Comparison of ENCODE assay signal across 1 cellular context in the genomic region with DNA sequence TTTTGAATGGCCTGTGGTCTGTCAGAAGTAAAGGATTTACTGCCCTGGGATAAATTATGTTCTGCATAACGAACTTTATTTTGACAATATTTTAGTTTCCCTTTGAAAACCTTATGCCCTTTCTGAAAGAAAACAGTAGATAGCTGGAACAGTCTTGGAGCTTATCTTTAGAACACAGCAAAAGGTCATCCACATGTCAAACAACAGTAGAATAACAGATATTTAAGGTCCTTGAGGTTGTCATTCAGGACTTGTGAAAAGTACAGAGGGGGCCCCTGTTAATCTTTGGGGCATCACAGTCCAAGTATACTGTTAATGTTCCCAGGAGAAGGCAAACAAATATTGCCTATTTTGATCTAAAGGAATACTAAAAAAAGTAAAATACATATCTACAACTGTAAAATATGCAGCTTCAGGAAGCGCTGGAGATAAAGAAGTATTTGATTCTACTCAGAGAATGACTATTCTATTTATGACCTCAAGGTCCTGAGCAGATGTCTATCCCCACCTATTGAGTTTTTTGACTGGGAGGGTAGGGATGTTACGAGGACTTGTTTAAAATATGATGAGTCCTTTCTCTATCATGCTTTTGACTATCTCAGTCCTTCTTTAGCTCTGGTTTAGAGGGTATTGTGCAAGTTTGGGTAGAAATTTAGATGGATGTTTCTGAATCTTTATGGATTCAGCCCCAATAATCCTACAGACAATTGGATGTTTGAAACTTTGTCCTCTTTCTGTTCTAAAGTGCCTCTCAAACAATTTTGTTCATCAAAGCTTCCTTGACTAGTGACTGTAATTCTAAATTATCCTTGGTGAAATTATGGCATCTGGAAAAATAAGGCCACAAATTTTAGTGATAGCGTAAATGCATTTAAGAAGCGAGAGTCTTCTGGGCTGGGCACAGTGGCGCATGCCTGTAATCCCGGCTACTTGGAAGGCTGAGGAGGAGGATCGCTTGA.
TF ChIP-seq lines count a peak whose summit lies in the region.

No MANE protein-coding gene starts in this region.

TF ChIP-seq in K562, 482 proteins besides CTCF, POLR2A, EP300 and RAD21 (continued from another document and continues in another):
- TF ChIP-seq ZEB2 (IDR thresholded peaks at IDR 0.05) = 0 out of 2 replicates have a peak, but pooled peaks have one; percentile 42
- TF ChIP-seq VEZF1 (CRISPR knock-in tag; IDR thresholded peaks at IDR 0.05) = peak; percentile 38; the same call in 1 of the 2 replicates
- peak; percentile 84 for TF ChIP-seq CBFA2T2 (conservative IDR thresholded peaks at IDR 0.05)
- no peak for TF ChIP-seq BRCA1 (IDR thresholded peaks at IDR 0.05)
- TF ChIP-seq BRCA1 (CRISPR knock-in tag; IDR thresholded peaks at IDR 0.05) = no peak
- peak in 1 of 2 experiments; percentile 5; a peak in 2 of 4 replicates for TF ChIP-seq MAZ (CRISPR knock-in tag; conservative IDR thresholded peaks at IDR 0.05 in 1 of 2, IDR thresholded peaks at IDR 0.05 in 1 of 2)
- no peak for TF ChIP-seq OTX1 (CRISPR knock-in tag; IDR thresholded peaks at IDR 0.05)
- TF ChIP-seq GATA2 (CRISPR knock-in tag; IDR thresholded peaks at IDR 0.05) = peak; percentile 56
- TF ChIP-seq TGIF2 (CRISPR knock-in tag; IDR thresholded peaks at IDR 0.05) = no peak
- TF ChIP-seq TAL1 (IDR thresholded peaks at IDR 0.05) = peak; percentile 88
- TF ChIP-seq, protein P1, sequence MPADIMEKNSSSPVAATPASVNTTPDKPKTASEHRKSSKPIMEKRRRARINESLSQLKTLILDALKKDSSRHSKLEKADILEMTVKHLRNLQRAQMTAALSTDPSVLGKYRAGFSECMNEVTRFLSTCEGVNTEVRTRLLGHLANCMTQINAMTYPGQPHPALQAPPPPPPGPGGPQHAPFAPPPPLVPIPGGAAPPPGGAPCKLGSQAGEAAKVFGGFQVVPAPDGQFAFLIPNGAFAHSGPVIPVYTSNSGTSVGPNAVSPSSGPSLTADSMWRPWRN (IDR thresholded peaks at IDR 0.05; ENCODE audit: low read depth) = peak; percentile 65; the same call in 1 of the 2 replicates
- TF ChIP-seq HDAC1 (IDR thresholded peaks at IDR 0.05) = peak in 1 of 2 experiments; percentile 19; a peak in 2 of 4 replicates
- TF ChIP-seq NR2C2 (CRISPR knock-in tag; IDR thresholded peaks at IDR 0.05) = no peak
- TF ChIP-seq NR2C2 (tag; IDR thresholded peaks at IDR 0.05) = peak; percentile 89
- TF ChIP-seq TSC22D4 (tag; IDR thresholded peaks at IDR 0.05) = no peak
- TF ChIP-seq POLR2AphosphoS5 (IDR thresholded peaks at IDR 0.05; ENCODE audit: control insufficient read depth, insufficient read depth, low read depth, low read length) = peak; percentile 46; the same call in 1 of the 2 replicates
- peak; percentile 27 for TF ChIP-seq SMAD4 (CRISPR knock-in tag; conservative IDR thresholded peaks at IDR 0.05)
- TF ChIP-seq XRCC3 (IDR thresholded peaks at IDR 0.05) = no peak
- peak; percentile 25; the same call in 1 of the 2 replicates for TF ChIP-seq NBN (IDR thresholded peaks at IDR 0.05; ENCODE audit: low read depth)
- peak; percentile 64; the same call in 1 of the 2 replicates for TF ChIP-seq POLR2H (tag; IDR thresholded peaks at IDR 0.05; ENCODE audit: low read depth)
- peak; percentile 74 for TF ChIP-seq FOSL1 (tag; conservative IDR thresholded peaks at IDR 0.05)
- TF ChIP-seq, protein P2, sequence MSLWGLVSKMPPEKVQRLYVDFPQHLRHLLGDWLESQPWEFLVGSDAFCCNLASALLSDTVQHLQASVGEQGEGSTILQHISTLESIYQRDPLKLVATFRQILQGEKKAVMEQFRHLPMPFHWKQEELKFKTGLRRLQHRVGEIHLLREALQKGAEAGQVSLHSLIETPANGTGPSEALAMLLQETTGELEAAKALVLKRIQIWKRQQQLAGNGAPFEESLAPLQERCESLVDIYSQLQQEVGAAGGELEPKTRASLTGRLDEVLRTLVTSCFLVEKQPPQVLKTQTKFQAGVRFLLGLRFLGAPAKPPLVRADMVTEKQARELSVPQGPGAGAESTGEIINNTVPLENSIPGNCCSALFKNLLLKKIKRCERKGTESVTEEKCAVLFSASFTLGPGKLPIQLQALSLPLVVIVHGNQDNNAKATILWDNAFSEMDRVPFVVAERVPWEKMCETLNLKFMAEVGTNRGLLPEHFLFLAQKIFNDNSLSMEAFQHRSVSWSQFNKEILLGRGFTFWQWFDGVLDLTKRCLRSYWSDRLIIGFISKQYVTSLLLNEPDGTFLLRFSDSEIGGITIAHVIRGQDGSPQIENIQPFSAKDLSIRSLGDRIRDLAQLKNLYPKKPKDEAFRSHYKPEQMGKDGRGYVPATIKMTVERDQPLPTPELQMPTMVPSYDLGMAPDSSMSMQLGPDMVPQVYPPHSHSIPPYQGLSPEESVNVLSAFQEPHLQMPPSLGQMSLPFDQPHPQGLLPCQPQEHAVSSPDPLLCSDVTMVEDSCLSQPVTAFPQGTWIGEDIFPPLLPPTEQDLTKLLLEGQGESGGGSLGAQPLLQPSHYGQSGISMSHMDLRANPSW (CRISPR knock-in tag; IDR thresholded peaks at IDR 0.05) = no peak
- TF ChIP-seq CXXC5 (CRISPR knock-in tag; IDR thresholded peaks at IDR 0.05) = peak; percentile 37
- TF ChIP-seq HMG20B (CRISPR knock-in tag; IDR thresholded peaks at IDR 0.05) = no peak
- TF ChIP-seq ETV6 (IDR thresholded peaks at IDR 0.05; ENCODE audit: borderline replicate concordance in 1 of 2, low read depth in 2 of 2, low read length in 1 of 2) = peak in 1 of 2 experiments; percentile 59; a peak in 1 of 4 replicates
- no peak for TF ChIP-seq ETV6 (CRISPR knock-in tag; IDR thresholded peaks at IDR 0.05; ENCODE audit: borderline replicate concordance)
- peak; percentile 65; the same call in 1 of the 2 replicates for TF ChIP-seq STAT5A (IDR thresholded peaks at IDR 0.05; ENCODE audit: borderline replicate concordance, low read length)
- no peak for TF ChIP-seq ZNF140 (CRISPR knock-in tag; IDR thresholded peaks at IDR 0.05)
- TF ChIP-seq, protein P3, sequence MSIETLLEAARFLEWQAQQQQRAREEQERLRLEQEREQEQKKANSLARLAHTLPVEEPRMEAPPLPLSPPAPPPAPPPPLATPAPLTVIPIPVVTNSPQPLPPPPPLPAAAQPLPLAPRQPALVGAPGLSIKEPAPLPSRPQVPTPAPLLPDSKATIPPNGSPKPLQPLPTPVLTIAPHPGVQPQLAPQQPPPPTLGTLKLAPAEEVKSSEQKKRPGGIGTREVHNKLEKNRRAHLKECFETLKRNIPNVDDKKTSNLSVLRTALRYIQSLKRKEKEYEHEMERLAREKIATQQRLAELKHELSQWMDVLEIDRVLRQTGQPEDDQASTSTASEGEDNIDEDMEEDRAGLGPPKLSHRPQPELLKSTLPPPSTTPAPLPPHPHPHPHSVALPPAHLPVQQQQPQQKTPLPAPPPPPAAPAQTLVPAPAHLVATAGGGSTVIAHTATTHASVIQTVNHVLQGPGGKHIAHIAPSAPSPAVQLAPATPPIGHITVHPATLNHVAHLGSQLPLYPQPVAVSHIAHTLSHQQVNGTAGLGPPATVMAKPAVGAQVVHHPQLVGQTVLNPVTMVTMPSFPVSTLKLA (conservative IDR thresholded peaks at IDR 0.05) = peak; percentile 31 to 49; a peak in 2 of 4 replicates
- TF ChIP-seq, protein P4, sequence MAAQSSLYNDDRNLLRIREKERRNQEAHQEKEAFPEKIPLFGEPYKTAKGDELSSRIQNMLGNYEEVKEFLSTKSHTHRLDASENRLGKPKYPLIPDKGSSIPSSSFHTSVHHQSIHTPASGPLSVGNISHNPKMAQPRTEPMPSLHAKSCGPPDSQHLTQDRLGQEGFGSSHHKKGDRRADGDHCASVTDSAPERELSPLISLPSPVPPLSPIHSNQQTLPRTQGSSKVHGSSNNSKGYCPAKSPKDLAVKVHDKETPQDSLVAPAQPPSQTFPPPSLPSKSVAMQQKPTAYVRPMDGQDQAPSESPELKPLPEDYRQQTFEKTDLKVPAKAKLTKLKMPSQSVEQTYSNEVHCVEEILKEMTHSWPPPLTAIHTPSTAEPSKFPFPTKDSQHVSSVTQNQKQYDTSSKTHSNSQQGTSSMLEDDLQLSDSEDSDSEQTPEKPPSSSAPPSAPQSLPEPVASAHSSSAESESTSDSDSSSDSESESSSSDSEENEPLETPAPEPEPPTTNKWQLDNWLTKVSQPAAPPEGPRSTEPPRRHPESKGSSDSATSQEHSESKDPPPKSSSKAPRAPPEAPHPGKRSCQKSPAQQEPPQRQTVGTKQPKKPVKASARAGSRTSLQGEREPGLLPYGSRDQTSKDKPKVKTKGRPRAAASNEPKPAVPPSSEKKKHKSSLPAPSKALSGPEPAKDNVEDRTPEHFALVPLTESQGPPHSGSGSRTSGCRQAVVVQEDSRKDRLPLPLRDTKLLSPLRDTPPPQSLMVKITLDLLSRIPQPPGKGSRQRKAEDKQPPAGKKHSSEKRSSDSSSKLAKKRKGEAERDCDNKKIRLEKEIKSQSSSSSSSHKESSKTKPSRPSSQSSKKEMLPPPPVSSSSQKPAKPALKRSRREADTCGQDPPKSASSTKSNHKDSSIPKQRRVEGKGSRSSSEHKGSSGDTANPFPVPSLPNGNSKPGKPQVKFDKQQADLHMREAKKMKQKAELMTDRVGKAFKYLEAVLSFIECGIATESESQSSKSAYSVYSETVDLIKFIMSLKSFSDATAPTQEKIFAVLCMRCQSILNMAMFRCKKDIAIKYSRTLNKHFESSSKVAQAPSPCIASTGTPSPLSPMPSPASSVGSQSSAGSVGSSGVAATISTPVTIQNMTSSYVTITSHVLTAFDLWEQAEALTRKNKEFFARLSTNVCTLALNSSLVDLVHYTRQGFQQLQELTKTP (IDR thresholded peaks at IDR 0.05; ENCODE audit: low read depth in 1 of 2, partially characterized antibody in 2 of 2) = peak in 1 of 2 experiments; percentile 89
- TF ChIP-seq ZKSCAN8 (CRISPR knock-in tag; IDR thresholded peaks at IDR 0.05) = peak; percentile 64
- TF ChIP-seq ZKSCAN1 (IDR thresholded peaks at IDR 0.05; ENCODE audit: low read depth, low read length) = no peak
- no peak for TF ChIP-seq FUS (optimal IDR thresholded peaks at IDR 0.05; ENCODE audit: low read depth, low read length)
- no peak for TF ChIP-seq THRAP3 (IDR thresholded peaks at IDR 0.05; ENCODE audit: borderline replicate concordance)
- TF ChIP-seq HOXB6 (CRISPR knock-in tag; IDR thresholded peaks at IDR 0.05; ENCODE audit: borderline replicate concordance) = no peak
- no peak for TF ChIP-seq ZNF518B (CRISPR knock-in tag; IDR thresholded peaks at IDR 0.05)
- TF ChIP-seq NFIX (CRISPR knock-in tag; IDR thresholded peaks at IDR 0.05; ENCODE audit: low read depth) = no peak
- 0 out of 2 replicates have a peak, but pooled peaks have one; percentile 22 for TF ChIP-seq MEF2A (IDR thresholded peaks at IDR 0.05; ENCODE audit: control insufficient read depth, low read depth, low read length)
- TF ChIP-seq CBX5 (IDR thresholded peaks at IDR 0.05; ENCODE audit: borderline replicate concordance, low read depth) = no peak
- no peak for TF ChIP-seq YY1 (IDR thresholded peaks at IDR 0.05; ENCODE audit: borderline replicate concordance in 1 of 3, control insufficient read depth in 1 of 3, extremely low read depth in 1 of 3, insufficient read depth in 3 of 3, insufficient read length in 1 of 3, insufficient replicate concordance in 2 of 3, low read depth in 1 of 3, low read length in 2 of 3)
- no peak for TF ChIP-seq EHMT2 (IDR thresholded peaks at IDR 0.05)
- no peak for TF ChIP-seq ZC3H11A (IDR thresholded peaks at IDR 0.05; ENCODE audit: low read depth, low read length)
- peak; percentile 3; the same call in 1 of the 2 replicates for TF ChIP-seq KAT7 (CRISPR knock-in tag; IDR thresholded peaks at IDR 0.05; ENCODE audit: borderline replicate concordance)
- TF ChIP-seq TRIM24 (IDR thresholded peaks at IDR 0.05) = peak; percentile 21 to 52; a peak in 2 of 4 replicates
- no peak for TF ChIP-seq ELF1 (tag; IDR thresholded peaks at IDR 0.05)
- peak; percentile 25; the same call in 1 of the 2 replicates for TF ChIP-seq L3MBTL2 (IDR thresholded peaks at IDR 0.05)
- TF ChIP-seq ZBTB1 (CRISPR knock-in tag; IDR thresholded peaks at IDR 0.05; ENCODE audit: borderline replicate concordance, low read depth) = no peak
